ENCODE assay signal across 27 cellular contexts in the genomic region with DNA sequence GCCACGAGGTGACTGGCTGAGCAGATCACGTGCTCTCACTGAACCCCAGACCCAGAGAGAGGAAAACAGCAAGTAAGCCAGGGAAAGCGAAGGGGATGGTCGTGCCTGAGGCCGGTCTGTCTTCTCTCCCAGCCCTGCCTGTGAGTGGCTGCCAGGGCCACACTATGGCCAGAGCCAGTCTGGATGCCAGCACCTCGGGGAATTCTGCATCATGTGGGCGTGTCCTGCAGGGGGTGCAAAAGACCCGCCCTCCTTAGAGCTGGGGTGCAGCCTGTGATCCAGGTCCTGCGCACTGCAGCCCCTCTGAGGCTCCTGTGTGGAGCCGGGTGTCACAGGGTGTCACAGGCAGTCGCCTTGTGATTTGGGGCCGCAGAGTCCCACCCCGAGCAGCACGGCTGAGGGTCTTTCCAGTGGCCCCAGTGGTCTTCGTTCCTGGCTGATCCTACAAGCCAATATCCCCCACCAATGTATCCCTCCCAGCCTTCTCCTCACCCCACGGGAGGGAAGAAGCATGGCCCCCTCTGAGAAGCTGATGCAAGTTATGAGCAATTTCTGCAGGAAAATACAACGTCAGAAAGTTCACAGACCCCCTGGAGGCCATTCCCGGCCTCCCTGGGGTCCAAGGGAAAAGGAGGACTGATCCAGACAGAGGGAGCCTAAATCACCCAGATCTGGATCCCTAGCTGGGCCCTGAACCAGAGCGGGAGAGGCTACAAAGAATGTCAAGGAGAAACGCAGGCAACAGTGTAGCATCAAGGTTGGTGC. TPM values are rescaled to one million over a fixed set of nuclear protein-coding genes. Genes with fewer than 3 reads are reported as not detected.
DNase-seq lines count a peak whose midpoint lies in the region; ATAC-seq and TF ChIP-seq lines count a peak whose summit lies in the region.
"Had no signal": no experiment of that assay in that cellular context is flagged by ENCODE, and none has a peak within 500 bp of the region (broad histone marks: within the 10 kb centered on the region; RNA-seq: fewer than 3 reads in every experiment).

No MANE protein-coding gene starts in this region.

- peak; percentile 33; the same call in 1 of the 2 replicates for ATAC-seq in HCT116
- no peak for ATAC-seq in naive thymus-derived CD8-positive, alpha-beta T cell
- ATAC-seq: activated CD4-positive, alpha-beta T cell treated with anti-CD3 and anti-CD28 coated beads for 36 hours; activated CD8-positive, alpha-beta memory T cell treated with anti-CD3 and anti-CD28 coated beads, Interleukin-2, amount 10 ng/mL, durations not matched to agents 7 days and 5 days; activated T-helper 17 cell treated with anti-CD3 and anti-CD28 coated beads, Interleukin-2, amount 50 U/mL, for 72 hours; body of pancreas; left colon; T-cell had no signal

- H3K4me2 ChIP-seq in HCT116 (ENCODE audit: low read length), result no peak overlapping the region

- BruUV-seq in HCT116 (replicated peaks; lab: Mats Ljungman, UMichigan), result no TSS peak

- no peak overlapping the region for H2AFZ ChIP-seq in HCT116 (ENCODE audit: low read depth, low read length, poor library complexity, severe bottlenecking)

- no peaks in the 10 kb centered on the region for H3K9me2 ChIP-seq in HCT116 (ENCODE audit: insufficient read depth)

- no peaks in the 10 kb centered on the region for H3K9me3 ChIP-seq in HCT116 (ENCODE audit: control insufficient read depth in 1 of 2, insufficient read depth in 1 of 2, low read depth in 1 of 2, low read length in 2 of 2)
- H3K9me3 ChIP-seq: body of pancreas, prostate gland, transverse colon had no signal

- POLR2A ChIA-PET in HCT116 (lab: Charles Lee), result no interaction called here
- POLR2A ChIA-PET in naive thymus-derived CD8-positive, alpha-beta T cell (lab: Charles Lee), result interaction anchor here (0.7 kb wide), 1 partner anchor 24 kb away, joined by 4 read pairs; no protein-coding TSS in a partner anchor

- H3K27me3 Mint-ChIP-seq in brain, result peaks cover 3% of the 10 kb centered on the region
- H3K27me3 Mint-ChIP-seq in osteocyte (ENCODE audit: unreplicated experiment), result no peaks in the 10 kb centered on the region
- H3K27me3 Mint-ChIP-seq in naive thymus-derived CD8-positive, alpha-beta T cell, result no peaks in the 10 kb centered on the region
- H3K27me3 Mint-ChIP-seq: activated CD4-positive, alpha-beta T cell treated with anti-CD3 and anti-CD28 coated beads for 36 hours; activated CD8-positive, alpha-beta memory T cell treated with anti-CD3 and anti-CD28 coated beads, Interleukin-2, amount 10 ng/mL, durations not matched to agents 7 days and 5 days; activated T-helper 17 cell treated with anti-CD3 and anti-CD28 coated beads, Interleukin-2, amount 50 U/mL, for 72 hours; T-cell had no signal

- no peaks in the 10 kb centered on the region for H3K27me3 ChIP-seq in HCT116 (ENCODE audit: insufficient read depth, low read length)
- H3K27me3 ChIP-seq: body of pancreas, transverse colon had no signal

- H3K36me3 ChIP-seq in HCT116 (ENCODE audit: control insufficient read depth in 1 of 2, insufficient read depth in 2 of 2, low read length in 2 of 2), result peaks cover 4 to 5% of the 10 kb centered on the region in 2 experiments; a peak in 1 of 4 replicates
- H3K36me3 ChIP-seq: prostate gland, transverse colon had no signal

- H3K4me1 Mint-ChIP-seq in brain, result peaks cover 32% of the 10 kb centered on the region
- peaks cover 24% of the 10 kb centered on the region for H3K4me1 Mint-ChIP-seq in osteocyte (ENCODE audit: unreplicated experiment)
- peaks cover 1 to 8% (median 5%) of the 10 kb centered on the region in 4 donors for H3K4me1 Mint-ChIP-seq in naive thymus-derived CD8-positive, alpha-beta T cell
- H3K4me1 Mint-ChIP-seq: endodermal cell had no signal

- H3K4me3 Mint-ChIP-seq in brain (no peak overlapping the region), osteocyte (ENCODE audit: unreplicated experiment) (no peak overlapping the region)
- peak overlapping the region in 1 of 10 donors; percentile 69 for H3K4me3 Mint-ChIP-seq in naive thymus-derived CD8-positive, alpha-beta T cell
- H3K4me3 Mint-ChIP-seq: activated CD4-positive, alpha-beta T cell treated with anti-CD3 and anti-CD28 coated beads for 36 hours; activated CD8-positive, alpha-beta memory T cell treated with anti-CD3 and anti-CD28 coated beads, Interleukin-2, amount 10 ng/mL, durations not matched to agents 7 days and 5 days; activated T-helper 17 cell treated with anti-CD3 and anti-CD28 coated beads, Interleukin-2, amount 50 U/mL, for 72 hours; endodermal cell; nephron; T-cell had no signal

- H3K9ac ChIP-seq in HCT116 (ENCODE audit: low read length), result no peak overlapping the region

- no peak overlapping the region for H3K27ac ChIP-seq in HCT116 (ENCODE audit: low read depth, low read length)
- H3K27ac ChIP-seq: body of pancreas, prostate gland, skin epidermis had no signal

- TF ChIP-seq CTCF in HCT116 (IDR thresholded peaks at IDR 0.05 in 2 of 3, conservative IDR thresholded peaks at IDR 0.05 in 1 of 3; ENCODE audit: borderline replicate concordance in 1 of 3, insufficient read depth in 1 of 3, low read depth in 2 of 3, low read length in 2 of 3) (no peak), brain (conservative IDR thresholded peaks at IDR 0.05) (no peak), osteocyte (IDR thresholded peaks at IDR 0.05) (no peak)

- no peaks in the 10 kb centered on the region for H3K9me3 Mint-ChIP-seq in brain
- H3K9me3 Mint-ChIP-seq in osteocyte (ENCODE audit: unreplicated experiment), result no peaks in the 10 kb centered on the region
- peaks cover 0 to 2% (median 0%) of the 10 kb centered on the region in 9 donors for H3K9me3 Mint-ChIP-seq in naive thymus-derived CD8-positive, alpha-beta T cell
- H3K9me3 Mint-ChIP-seq: activated T-helper 17 cell treated with anti-CD3 and anti-CD28 coated beads, Interleukin-2, amount 50 U/mL, for 72 hours; endodermal cell; nephron; T-cell had no signal

- DNase-seq in HCT116 (ENCODE audit: low read depth, low spot score) (no peak), osteocyte (ENCODE audit: extremely low spot score, unreplicated experiment) (no peak), RPMI8226 (no peak)
- DNase-seq in naive thymus-derived CD8-positive, alpha-beta T cell, result no peak
- DNase-seq: activated CD4-positive, alpha-beta T cell treated with anti-CD3 and anti-CD28 coated beads for 36 hours; activated CD8-positive, alpha-beta memory T cell treated with anti-CD3 and anti-CD28 coated beads, Interleukin-2, amount 10 ng/mL, durations not matched to agents 7 days and 5 days; AML-193; body of pancreas; endodermal cell; HCEC 1CT; left colon; mesendoderm; NCI-H1092; NCI-H2029; NCI-H226; NCI-H82; Right ventricle myocardium superior; stimulated activated CD4-positive, alpha-beta T cell treated with anti-CD3 and anti-CD28 coated beads, Interleukin-2, amount 100 ng/mL, for 24 hours; stimulated activated naive CD4-positive, alpha-beta T cell treated with Interleukin-2 at 50 U/mL for 16 hours; T-cell; transverse colon had no signal

- TF ChIP-seq POLR2A in HCT116 (IDR thresholded peaks at IDR 0.05; ENCODE audit: borderline replicate concordance, extremely low read depth, insufficient read depth, insufficient read length), result no peak

- peaks cover 3% of the 10 kb centered on the region; the same call in 1 of the 2 replicates for H4K20me1 ChIP-seq in HCT116 (ENCODE audit: insufficient read depth)

- H3K36me3 Mint-ChIP-seq in brain (peaks cover 32% of the 10 kb centered on the region), osteocyte (ENCODE audit: unreplicated experiment) (peaks cover 19% of the 10 kb centered on the region)
- H3K36me3 Mint-ChIP-seq in naive thymus-derived CD8-positive, alpha-beta T cell, result peaks cover 0 to 32% (median 3%) of the 10 kb centered on the region in 3 donors

- peaks cover 38% of the 10 kb centered on the region for H3K79me2 ChIP-seq in HCT116 (ENCODE audit: insufficient read depth, low read length)

- intact Hi-C loops in HCT116 (cut with micrococcal nuclease), result no loop called here

- TF ChIP-seq RAD21 in HCT116 (IDR thresholded peaks at IDR 0.05; ENCODE audit: low read depth), result no peak

- no peak overlapping the region for H3K4me3 ChIP-seq in HCT116 (replicated peaks in 1 of 2; ENCODE audit: low read depth in 1 of 2, low read length in 2 of 2)
- H3K4me3 ChIP-seq: body of pancreas, coronary artery, prostate gland, skin epidermis, transverse colon had no signal

- peaks cover 0 to 3% of the 10 kb centered on the region in 2 experiments; a peak in 1 of 4 replicates for H3K4me1 ChIP-seq in HCT116 (ENCODE audit: control insufficient read depth in 1 of 2, insufficient read depth in 2 of 2, low read length in 2 of 2)

- CTCF ChIA-PET in HCT116 (lab: Charles Lee), result no interaction called here

- RAD21 ChIA-PET in HCT116 (lab: Charles Lee; ENCODE audit: low non-redundant PET in 1 of 2, low total read pairs in 2 of 2, uncharacterized antibody in 2 of 2, unreplicated experiment in 2 of 2), result no interaction called here

- peak overlapping the region in 3 of 5 experiments; percentile 69 to 86 (median 75) for H3K27ac Mint-ChIP-seq in brain
- peak overlapping the region; percentile 72 for H3K27ac Mint-ChIP-seq in osteocyte (ENCODE audit: unreplicated experiment)
- peak overlapping the region in 2 of 10 donors; percentile 33 to 55 for H3K27ac Mint-ChIP-seq in naive thymus-derived CD8-positive, alpha-beta T cell
- H3K27ac Mint-ChIP-seq: activated CD4-positive, alpha-beta T cell treated with anti-CD3 and anti-CD28 coated beads for 36 hours; activated CD8-positive, alpha-beta memory T cell treated with anti-CD3 and anti-CD28 coated beads, Interleukin-2, amount 10 ng/mL, durations not matched to agents 7 days and 5 days; endodermal cell; T-cell had no signal

RNA-seq across cellular contexts. Expression of a gene that starts 7.7 kb away (rescaled TPM):
- total RNA-seq in HCT116 (2021; ENCODE audit: unreplicated experiment) (83.2 TPM), osteocyte (123 and 135 TPM in 2 replicates)
- polyA plus RNA-seq in HCT116 (2012), result 50.0 and 59.9 TPM in 2 replicates
- polyA plus RNA-seq in brain (ENCODE audit: insufficient read depth, low read depth, low replicate concordance), result 56.9 TPM
- total RNA-seq in naive thymus-derived CD8-positive, alpha-beta T cell, result 100 to 1,000 TPM; 140 to 141 TPM
- 1 to 10 TPM; 2.7 to 6.2 (median 3.9) TPM for polyA plus RNA-seq in naive thymus-derived CD8-positive, alpha-beta T cell

RNA-seq across cellular contexts. Expression of a gene that starts 34.0 kb away (rescaled TPM):
- total RNA-seq in HCT116 (2021; ENCODE audit: unreplicated experiment) (62.1 TPM), osteocyte (4.5 and 7.0 TPM in 2 replicates)
- polyA plus RNA-seq in HCT116 (2012), result 87.9 and 99.4 TPM in 2 replicates
- 5.5 TPM for polyA plus RNA-seq in brain (ENCODE audit: insufficient read depth, low read depth, low replicate concordance)
- total RNA-seq in naive thymus-derived CD8-positive, alpha-beta T cell, result under 1 TPM in 1 of 2 experiments, not detected in 1; 0.39 TPM
- polyA plus RNA-seq in naive thymus-derived CD8-positive, alpha-beta T cell, result 1 to 10 TPM in 1 of 3 donors, under 1 TPM in 2; 0.81 to 2.1 (median 0.85) TPM

RNA-seq across cellular contexts. Expression of a gene that starts 39.3 kb away (rescaled TPM):
- 188 TPM for total RNA-seq in HCT116 (2021; ENCODE audit: unreplicated experiment)
- 219 and 251 TPM in 2 replicates for polyA plus RNA-seq in HCT116 (2012)
- 5.7 TPM for polyA plus RNA-seq in brain (ENCODE audit: insufficient read depth, low read depth, low replicate concordance)
- total RNA-seq in osteocyte, result not detected in 2 replicates
- not detected for total RNA-seq in naive thymus-derived CD8-positive, alpha-beta T cell
- not detected for polyA plus RNA-seq in naive thymus-derived CD8-positive, alpha-beta T cell
- total RNA-seq: activated T-helper 17 cell treated with anti-CD3 and anti-CD28 coated beads, Interleukin-2, amount 50 U/mL, for 72 hours; body of pancreas had no signal

RNA-seq across cellular contexts. Expression of a gene that starts 46.8 kb away (rescaled TPM):
- total RNA-seq in HCT116 (2021; ENCODE audit: unreplicated experiment) (31.1 TPM), osteocyte (13.0 and 15.1 TPM in 2 replicates)
- 22.7 and 23.1 TPM in 2 replicates for polyA plus RNA-seq in HCT116 (2012)
- polyA plus RNA-seq in brain (ENCODE audit: insufficient read depth, low read depth, low replicate concordance), result 4.8 TPM
- 10 to 100 TPM; 24.3 to 26.1 TPM for total RNA-seq in naive thymus-derived CD8-positive, alpha-beta T cell
- 10 to 100 TPM in 1 of 3 donors, 1 to 10 TPM in 2; 4.3 to 18.0 (median 5.3) TPM for polyA plus RNA-seq in naive thymus-derived CD8-positive, alpha-beta T cell

RNA-seq across cellular contexts. Expression of a gene that starts 47.8 kb away (rescaled TPM):
- total RNA-seq in HCT116 (2021; ENCODE audit: unreplicated experiment) (42.1 TPM), osteocyte (0.57 TPM in 1 of 2 replicates, not detected in the other)
- polyA plus RNA-seq in HCT116 (2012), result 38.5 and 43.5 TPM in 2 replicates
- not detected for polyA plus RNA-seq in brain (ENCODE audit: insufficient read depth, low read depth, low replicate concordance)
- not detected for total RNA-seq in naive thymus-derived CD8-positive, alpha-beta T cell
- polyA plus RNA-seq in naive thymus-derived CD8-positive, alpha-beta T cell, result not detected
- total RNA-seq: activated CD8-positive, alpha-beta memory T cell treated with anti-CD3 and anti-CD28 coated beads, Interleukin-2, amount 10 ng/mL, durations not matched to agents 7 days and 5 days; activated T-helper 17 cell treated with anti-CD3 and anti-CD28 coated beads, Interleukin-2, amount 50 U/mL, for 72 hours; body of pancreas; T-cell; transverse colon had no signal

Comparison
In these comparisons a context has a peak if more than half of its experiments do, and no peak if none do; other contexts are left out.
1. RNA of a gene that starts 39.3 kb away (total RNA-seq): 188 TPM in HCT116 (single experiment); not detected in osteocyte and not detected in naive thymus-derived CD8-positive, alpha-beta T cell; every median in the first group is over 100 times any median in the second.